In genomic region chr11:64253481-64253880, GRCh38 we compare ENCODE assay signal across 1 cellular context.
TF ChIP-seq lines count a peak whose summit lies in the region.

No MANE protein-coding gene starts in this region.

TF ChIP-seq in H1, 55 proteins besides CTCF, POLR2A, EP300 and RAD21:
- TF ChIP-seq SRF (IDR thresholded peaks at IDR 0.05; ENCODE audit: low read depth, low read length) (no peak), SUZ12 (IDR thresholded peaks at IDR 0.05; ENCODE audit: low read length) (no peak), SP1 (IDR thresholded peaks at IDR 0.05; ENCODE audit: low read depth, low read length) (no peak), NRF1 (IDR thresholded peaks at IDR 0.05; ENCODE audit: low read depth, low read length) (no peak)
